ENCODE assay signal across 12 cellular contexts in genomic region chr13:77506874-77507273, GRCh38. TPM values are rescaled to one million over a fixed set of nuclear protein-coding genes. Genes with fewer than 3 reads are reported as not detected.
DNase-seq lines count a peak whose midpoint lies in the region; ATAC-seq and TF ChIP-seq lines count a peak whose summit lies in the region.
"Had no signal": no experiment of that assay in that cellular context is flagged by ENCODE, and none has a peak within 500 bp of the region (broad histone marks: within the 10 kb centered on the region; RNA-seq: fewer than 3 reads in every experiment).

No MANE protein-coding gene starts in this region.

- TF ChIP-seq POLR2A in vagina (IDR thresholded peaks at IDR 0.05), result no peak

- H3K4me3 ChIP-seq in left ventricle myocardium inferior (no peak overlapping the region), vagina (no peak overlapping the region)

- no peak for DNase-seq in left ventricle myocardium inferior
- no peak for DNase-seq in left cardiac atrium
- DNase-seq in SK-MEL-5 (ENCODE audit: low read depth, low spot score), result peak; percentile 43
- no peak for DNase-seq in foreskin keratinocyte
- DNase-seq in vagina (ENCODE audit: extremely low spot score in 2 of 2), result no peak
- DNase-seq: activated naive CD8-positive, alpha-beta T cell treated with anti-CD3 and anti-CD28 coated beads, Interleukin-2, amount 50 U/mL, for 24 hours; CD4-positive, CD25-positive, alpha-beta regulatory T cell; NK-92 treated with Interleukin-12 subunit alpha and Interleukin-12 subunit beta, amount 100 ng/mL, for 24 hours had no signal

- H3K9me3 ChIP-seq in left ventricle myocardium inferior (replicated peaks) (no peaks in the 10 kb centered on the region), vagina (no peaks in the 10 kb centered on the region)

- in situ Hi-C loops in SK-MEL-5 (cut with HindIII; ENCODE audit: low pct_unique_long_range_greater_than_20kb, low sequenced_read_pairs), result no loop called here

- H3K27me3 ChIP-seq in left ventricle myocardium inferior (ENCODE audit: low read depth) (peaks cover 6% of the 10 kb centered on the region), foreskin keratinocyte (peaks cover 3% of the 10 kb centered on the region), vagina (no peaks in the 10 kb centered on the region)

- TF ChIP-seq CTCF in left ventricle myocardium inferior (IDR thresholded peaks at IDR 0.05; ENCODE audit: borderline replicate concordance) (peak; percentile 32), foreskin keratinocyte (conservative IDR thresholded peaks at IDR 0.05) (peak; percentile 50), vagina (IDR thresholded peaks at IDR 0.05) (peak in 2 of 3 experiments; percentile 17 to 28)

- H3K36me3 ChIP-seq in left ventricle myocardium inferior (no peaks in the 10 kb centered on the region), vagina (no peaks in the 10 kb centered on the region)

- H3K27ac ChIP-seq in left ventricle myocardium inferior (replicated peaks), result no peak overlapping the region
- no peak overlapping the region for H3K27ac ChIP-seq in foreskin keratinocyte
- no peak overlapping the region for H3K27ac ChIP-seq in vagina

- no peaks in the 10 kb centered on the region for H3K4me1 ChIP-seq in left ventricle myocardium inferior
- peaks cover 24% of the 10 kb centered on the region for H3K4me1 ChIP-seq in foreskin keratinocyte
- peaks cover 13% of the 10 kb centered on the region for H3K4me1 ChIP-seq in vagina

- intact Hi-C loops in left ventricle myocardium inferior (cut with micrococcal nuclease) (no loop called here), left cardiac atrium (cut with DNase I) (no loop called here), vagina (cut with DNase I) (no loop called here)

- no peak for ATAC-seq in left cardiac atrium
- ATAC-seq in foreskin keratinocyte, result no peak
- ATAC-seq in HG03439 (IDR thresholded peaks at IDR 0.05; ENCODE audit: unreplicated experiment), result no peak
- ATAC-seq in GM19467 (IDR thresholded peaks at IDR 0.05; ENCODE audit: unreplicated experiment), result no peak
- ATAC-seq in GM21576 (IDR thresholded peaks at IDR 0.05; ENCODE audit: unreplicated experiment), result no peak
- ATAC-seq: activated naive CD8-positive, alpha-beta T cell treated with anti-CD3 and anti-CD28 coated beads, Interleukin-2, amount 50 U/mL, for 24 hours had no signal

RNA-seq across cellular contexts. Expression of gene SCEL, which starts 28.6 kb away (rescaled TPM):
- total RNA-seq in left ventricle myocardium inferior (not detected), left cardiac atrium (under 1 TPM; 0.08 to 0.15 TPM), foreskin keratinocyte (2.4 and 4.0 TPM in 2 replicates), vagina (91.3 TPM)
- not detected in 2 replicates for total RNA-seq in SK-MEL-5 (2014; rRNA removed; shearing (Covaris generic))
- not detected in 2 replicates for polyA plus RNA-seq in SK-MEL-5 (2015; cell fraction: cytosol; rRNA removed)
- polyA plus RNA-seq in SK-MEL-5 (2015; cell fraction: nucleus; rRNA removed), result not detected in 2 replicates
- polyA plus RNA-seq in foreskin keratinocyte, result 0.79 and 1.7 TPM in 2 replicates
- total RNA-seq: CD4-positive, CD25-positive, alpha-beta regulatory T cell; fibroblast of villous mesenchyme had no signal
- polyA plus RNA-seq: CD4-positive, CD25-positive, alpha-beta regulatory T cell had no signal

Comparison
In these comparisons a context has a peak if more than half of its experiments do, and no peak if none do; other contexts are left out.
1. RNA of gene SCEL, which starts 28.6 kb away (total RNA-seq): 91.3 TPM in vagina (single experiment); 2.4 to 4.0 TPM in foreskin keratinocyte, 0.08 to 0.15 TPM in left cardiac atrium, not detected in left ventricle myocardium inferior (single experiment) and not detected in SK-MEL-5; every median in the first group is over 10 times any median in the second.
2. Peak in every context shown above with its lines, with median percentiles within 50 percentile points of each other: CTCF ChIP-seq.